10 cellular contexts compared by ENCODE assay signal in genomic region chr20:16709017-16709416, GRCh38. TPM values are rescaled to one million over a fixed set of nuclear protein-coding genes. Genes with fewer than 3 reads are reported as not detected.
A peak's percentile ranks its signal among the peaks of the same experiment; 100 is the strongest.
DNase-seq lines count a peak whose midpoint lies in the region; ATAC-seq, FAIRE-seq and TF ChIP-seq lines count a peak whose summit lies in the region.
"Had no signal": no experiment of that assay in that cellular context is flagged by ENCODE, and none has a peak within 500 bp of the region (broad histone marks: within the 10 kb centered on the region; RNA-seq: fewer than 3 reads in every experiment).

No MANE protein-coding gene starts in this region.

- no peak overlapping the region for H3K23ac ChIP-seq in H9 (ENCODE audit: insufficient read length, low read depth, low read length)

- no peaks in the 10 kb centered on the region for H4K20me1 ChIP-seq in H9 (ENCODE audit: control insufficient read depth, insufficient read depth, insufficient read length)
- H4K20me1 ChIP-seq in Karpas-422 (ENCODE audit: insufficient read depth, low read depth, low read length) = no peaks in the 10 kb centered on the region

- peaks cover 5% of the 10 kb centered on the region for H3K9me3 Mint-ChIP-seq in activated T-cell treated with anti-CD3 and anti-CD28 coated beads, Interleukin-2, amount 50 U/mL, for 4 hours
- no peaks in the 10 kb centered on the region for H3K9me3 Mint-ChIP-seq in activated T-cell treated with anti-CD3 and anti-CD28 coated beads, Interleukin-2, amount 50 U/mL, for 24 hours
- peaks cover 26 to 27% of the 10 kb centered on the region in 2 experiments for H3K9me3 Mint-ChIP-seq in H9

- H3K27me3 Mint-ChIP-seq in activated T-cell treated with anti-CD3 and anti-CD28 coated beads, Interleukin-2, amount 50 U/mL, for 4 hours (ENCODE audit: low read depth) = peaks cover 6% of the 10 kb centered on the region
- peaks cover 5% of the 10 kb centered on the region for H3K27me3 Mint-ChIP-seq in activated T-cell treated with anti-CD3 and anti-CD28 coated beads, Interleukin-2, amount 50 U/mL, for 24 hours
- H3K27me3 Mint-ChIP-seq in H9 (ENCODE audit: low read depth) = peaks cover 1% of the 10 kb centered on the region; the same call in 1 of the 2 replicates

- intact Hi-C loops in psoas muscle (cut with DNase I) (no loop called here), transverse colon (cut with DNase I; ENCODE audit: low total_unique reads) (no loop called here)

- H4K8ac ChIP-seq in H9 (replicated peaks; ENCODE audit: insufficient read length, low read depth, low read length) = no peak overlapping the region

- in situ Hi-C loops in transverse colon (cut with MboI; ENCODE audit: low pct_ligation_motif_present in 1 of 4, low pct_unique_long_range_greater_than_20kb in 1 of 4, low sequenced_read_pairs in 3 of 4) = loop anchor here in 1 of 4 donors (25.0 kb wide), 1 partner anchor 172 kb away; no protein-coding TSS in a partner anchor

- H2BK120ac ChIP-seq in H9 (ENCODE audit: low read depth, low read length, poor library complexity, severe bottlenecking) = no peak overlapping the region

- no peaks in the 10 kb centered on the region for H3K79me1 ChIP-seq in H9 (ENCODE audit: insufficient read depth, low read depth, low read length, poor library complexity, severe bottlenecking)

- H3K9me2 ChIP-seq in Karpas-422 (replicated peaks; ENCODE audit: insufficient read depth, low read length) = no peaks in the 10 kb centered on the region

- no peak for TF ChIP-seq POLR2A in transverse colon (IDR thresholded peaks at IDR 0.05)

- H4K5ac ChIP-seq in H9 (ENCODE audit: insufficient read length, low read depth, low read length) = no peak overlapping the region

- H3K27ac ChIP-seq in H9 (ENCODE audit: insufficient read length, low read depth, low read length) (no peak overlapping the region), Karpas-422 (ENCODE audit: low read length) (no peak overlapping the region), small intestine (ENCODE audit: low read depth in 1 of 2, low read length in 1 of 2) (no peak overlapping the region), psoas muscle (no peak overlapping the region), transverse colon (no peak overlapping the region)

- H3K4me3 ChIP-seq in Karpas-422 (ENCODE audit: low read length) = no peak overlapping the region
- H3K4me3 ChIP-seq in small intestine (ENCODE audit: low read depth in 1 of 2, low read length in 2 of 2) = no peak overlapping the region
- no peak overlapping the region for H3K4me3 ChIP-seq in psoas muscle
- H3K4me3 ChIP-seq in transverse colon = no peak overlapping the region

- H2BK20ac ChIP-seq in H9 (ENCODE audit: low read depth, low read length, poor library complexity, severe bottlenecking) = no peak overlapping the region

- no peak overlapping the region for H3K56ac ChIP-seq in H9 (ENCODE audit: insufficient read length, low read depth, low read length)

- H2BK12ac ChIP-seq in H9 (ENCODE audit: insufficient read length, low read depth, low read length) = no peak overlapping the region

- H3K23me2 ChIP-seq in H9 (ENCODE audit: insufficient read length, low read depth, low read length, poor library complexity, severe bottlenecking) = no peaks in the 10 kb centered on the region

- H3K36me3 Mint-ChIP-seq in activated T-cell treated with anti-CD3 and anti-CD28 coated beads, Interleukin-2, amount 50 U/mL, for 4 hours (ENCODE audit: insufficient read depth) = no peaks in the 10 kb centered on the region
- H3K36me3 Mint-ChIP-seq in activated T-cell treated with anti-CD3 and anti-CD28 coated beads, Interleukin-2, amount 50 U/mL, for 24 hours (ENCODE audit: low read depth) = no peaks in the 10 kb centered on the region
- H3K36me3 Mint-ChIP-seq in H9 (ENCODE audit: insufficient read depth in 1 of 3, low read depth in 3 of 3) = peaks cover 14 to 23% (median 23%) of the 10 kb centered on the region in 3 experiments

- H3K4me3 Mint-ChIP-seq in activated T-cell treated with anti-CD3 and anti-CD28 coated beads, Interleukin-2, amount 50 U/mL, for 4 hours = no peak overlapping the region
- H3K4me3 Mint-ChIP-seq in activated T-cell treated with anti-CD3 and anti-CD28 coated beads, Interleukin-2, amount 50 U/mL, for 24 hours = no peak overlapping the region
- no peak overlapping the region for H3K4me3 Mint-ChIP-seq in H9

- FAIRE-seq in small intestine (lab: Jason Lieb, UNC) = no peak

- peak; percentile 65 to 73 for ATAC-seq in activated T-cell treated with anti-CD3 and anti-CD28 coated beads, Interleukin-2, amount 50 U/mL, for 4 hours
- ATAC-seq in psoas muscle = no peak

- no peak for TF ChIP-seq EP300 in transverse colon (IDR thresholded peaks at IDR 0.05; ENCODE audit: low read depth)

- no peak overlapping the region for H4K91ac ChIP-seq in H9 (ENCODE audit: insufficient read length, low read depth, low read length)

- H3K9ac ChIP-seq in H9 (ENCODE audit: extremely low read depth, insufficient read length, low read length) = no peak overlapping the region
- H3K9ac ChIP-seq in Karpas-422 (ENCODE audit: low read length) = no peak overlapping the region

- no peak overlapping the region for H3T11ph ChIP-seq in H9 (ENCODE audit: low read length)

- no peak overlapping the region for H3K18ac ChIP-seq in H9 (ENCODE audit: insufficient read length, low read depth, low read length)

- H2AK5ac ChIP-seq in H9 (ENCODE audit: insufficient read length, low read length) = no peak overlapping the region

- H3K27me3 ChIP-seq in H9 (ENCODE audit: insufficient read depth, low read length) (no peaks in the 10 kb centered on the region), Karpas-422 (ENCODE audit: low read length) (no peaks in the 10 kb centered on the region), small intestine (ENCODE audit: control insufficient read depth in 2 of 2, insufficient read depth in 2 of 2, low read length in 2 of 2) (peaks cover 0 to 2% of the 10 kb centered on the region in 2 donors), psoas muscle (ENCODE audit: insufficient read depth in 3 of 3, low read length in 2 of 3) (no peaks in the 10 kb centered on the region), transverse colon (peaks cover 16% of the 10 kb centered on the region)

- no peak overlapping the region for H3K27ac Mint-ChIP-seq in activated T-cell treated with anti-CD3 and anti-CD28 coated beads, Interleukin-2, amount 50 U/mL, for 24 hours
- H3K27ac Mint-ChIP-seq in H9 = no peak overlapping the region; a peak in 1 of 7 replicates

- H3K9me3 ChIP-seq in H9 (ENCODE audit: control insufficient read depth, low read depth, low read length) = no peaks in the 10 kb centered on the region
- no peaks in the 10 kb centered on the region; the same call in 1 of the 2 replicates for H3K9me3 ChIP-seq in Karpas-422 (ENCODE audit: low read length)
- H3K9me3 ChIP-seq in small intestine (ENCODE audit: control insufficient read depth, low read depth) = no peaks in the 10 kb centered on the region
- H3K9me3 ChIP-seq in psoas muscle = no peaks in the 10 kb centered on the region
- no peaks in the 10 kb centered on the region for H3K9me3 ChIP-seq in transverse colon

- no peak overlapping the region for H2AFZ ChIP-seq in H9 (ENCODE audit: low read length)
- H2AFZ ChIP-seq in Karpas-422 (ENCODE audit: low read length) = no peak overlapping the region

- H3K4me2 ChIP-seq in H9 (ENCODE audit: insufficient read depth, insufficient read length, low read length) = no peak overlapping the region
- H3K4me2 ChIP-seq in Karpas-422 (ENCODE audit: low read depth, low read length, poor library complexity, severe bottlenecking) = peak overlapping the region; percentile 15

- H3K79me2 ChIP-seq in H9 (ENCODE audit: insufficient read depth, low read length) (no peaks in the 10 kb centered on the region), Karpas-422 (ENCODE audit: low read length) (no peaks in the 10 kb centered on the region)

- peaks cover 30% of the 10 kb centered on the region for H3K4me1 Mint-ChIP-seq in activated T-cell treated with anti-CD3 and anti-CD28 coated beads, Interleukin-2, amount 50 U/mL, for 4 hours (ENCODE audit: low read depth)
- peaks cover 30% of the 10 kb centered on the region for H3K4me1 Mint-ChIP-seq in activated T-cell treated with anti-CD3 and anti-CD28 coated beads, Interleukin-2, amount 50 U/mL, for 24 hours (ENCODE audit: low read depth)
- H3K4me1 Mint-ChIP-seq in H9 = peaks cover 0 to 2% of the 10 kb centered on the region in 2 experiments; a peak in 1 of 4 replicates

- H2BK5ac ChIP-seq in H9 (ENCODE audit: insufficient read length, low read length) = no peak overlapping the region

- H3K14ac ChIP-seq in H9 (ENCODE audit: insufficient read depth, low read length) = 0 out of 2 replicates have a peak overlapping the region, but pooled peaks have one; percentile 8

- no peak for DNase-seq in activated T-cell treated with anti-CD3 and anti-CD28 coated beads, Interleukin-2, amount 50 U/mL, for 4 hours
- DNase-seq in activated T-cell treated with anti-CD3 and anti-CD28 coated beads, Interleukin-2, amount 50 U/mL, for 24 hours = no peak
- DNase-seq in H9 (no peak), Karpas-422 (no peak), small intestine (peak; percentile 27), psoas muscle (no peak), LoVo (ENCODE audit: low spot score) (no peak), transverse colon (no peak)

- H3K36me3 ChIP-seq in Karpas-422 (ENCODE audit: insufficient read depth, low read length) = no peaks in the 10 kb centered on the region
- no peaks in the 10 kb centered on the region for H3K36me3 ChIP-seq in small intestine (ENCODE audit: control insufficient read depth in 2 of 2, insufficient read depth in 2 of 2, low read length in 2 of 2)
- H3K36me3 ChIP-seq in psoas muscle (ENCODE audit: insufficient read depth in 1 of 2, low read depth in 1 of 2) = no peaks in the 10 kb centered on the region
- no peaks in the 10 kb centered on the region for H3K36me3 ChIP-seq in transverse colon

- TF ChIP-seq CTCF in H9 (conservative IDR thresholded peaks at IDR 0.05) = no peak
- no peak for TF ChIP-seq CTCF in psoas muscle (IDR thresholded peaks at IDR 0.05)
- TF ChIP-seq CTCF in transverse colon (IDR thresholded peaks at IDR 0.05) = no peak

- H3K4me1 ChIP-seq in H9 (ENCODE audit: insufficient read depth, low read length) (no peaks in the 10 kb centered on the region), Karpas-422 (ENCODE audit: low read length) (peaks cover 49% of the 10 kb centered on the region), small intestine (ENCODE audit: control insufficient read depth in 2 of 2, insufficient read depth in 1 of 2, low read depth in 1 of 2, low read length in 1 of 2) (no peaks in the 10 kb centered on the region), psoas muscle (no peaks in the 10 kb centered on the region), transverse colon (no peaks in the 10 kb centered on the region)

- H3K4ac ChIP-seq in H9 (ENCODE audit: low read depth, low read length) = no peak overlapping the region

- H2BK15ac ChIP-seq in H9 (ENCODE audit: low read depth, low read length) = no peak overlapping the region

RNA-seq across cellular contexts. Expression of gene SNRPB2, which starts 20.8 kb away (rescaled TPM):
- total RNA-seq in activated T-cell treated with anti-CD3 and anti-CD28 coated beads, Interleukin-2, amount 50 U/mL, for 4 hours = 100 to 1,000 TPM; 147 to 166 (median 158) TPM
- total RNA-seq in H9 (2021) = 91.3 and 93.2 TPM in 2 replicates
- 52.4 and 94.6 TPM in 2 replicates for total RNA-seq in Karpas-422 (2014; rRNA removed; shearing (Covaris generic); ENCODE audit: low replicate concordance)
- 10 to 100 TPM; 48.9 to 72.8 (median 59.7) TPM for polyA plus RNA-seq in small intestine
- total RNA-seq in psoas muscle = 10 to 100 TPM; 33.1 to 43.0 (median 40.2) TPM
- 10 to 100 TPM; 52.0 to 92.2 (median 89.6) TPM for polyA plus RNA-seq in psoas muscle
- 10 to 100 TPM; 20.3 to 52.1 (median 30.9) TPM for total RNA-seq in transverse colon

RNA-seq across cellular contexts. Expression of gene OTOR, which starts 39.1 kb away (rescaled TPM):
- total RNA-seq in activated T-cell treated with anti-CD3 and anti-CD28 coated beads, Interleukin-2, amount 50 U/mL, for 4 hours = not detected
- total RNA-seq in H9 (2021) (not detected in 2 replicates), psoas muscle (not detected), transverse colon (not detected)
- total RNA-seq in Karpas-422 (2014; rRNA removed; shearing (Covaris generic); ENCODE audit: low replicate concordance) = not detected in 2 replicates
- polyA plus RNA-seq in small intestine (not detected), psoas muscle (not detected)
- total RNA-seq: H4, NCI-H460 had no signal

Comparison
In these comparisons a context has a peak if more than half of its experiments do, and no peak if none do; other contexts are left out.
1. ATAC-seq: peak in activated T-cell treated with anti-CD3 and anti-CD28 coated beads, Interleukin-2, amount 50 U/mL, for 4 hours (2 of 2); none in psoas muscle (0 of 4).